Comparison of ENCODE assay signal across 8 cellular contexts in genomic region chr19:48868196-48868886, GRCh38. TPM values are rescaled to one million over a fixed set of nuclear protein-coding genes. Genes with fewer than 3 reads are reported as not detected.
A peak's percentile ranks its signal among the peaks of the same experiment; 100 is the strongest.
DNase-seq lines count a peak whose midpoint lies in the region; TF ChIP-seq lines count a peak whose summit lies in the region.

A gene with protein sequence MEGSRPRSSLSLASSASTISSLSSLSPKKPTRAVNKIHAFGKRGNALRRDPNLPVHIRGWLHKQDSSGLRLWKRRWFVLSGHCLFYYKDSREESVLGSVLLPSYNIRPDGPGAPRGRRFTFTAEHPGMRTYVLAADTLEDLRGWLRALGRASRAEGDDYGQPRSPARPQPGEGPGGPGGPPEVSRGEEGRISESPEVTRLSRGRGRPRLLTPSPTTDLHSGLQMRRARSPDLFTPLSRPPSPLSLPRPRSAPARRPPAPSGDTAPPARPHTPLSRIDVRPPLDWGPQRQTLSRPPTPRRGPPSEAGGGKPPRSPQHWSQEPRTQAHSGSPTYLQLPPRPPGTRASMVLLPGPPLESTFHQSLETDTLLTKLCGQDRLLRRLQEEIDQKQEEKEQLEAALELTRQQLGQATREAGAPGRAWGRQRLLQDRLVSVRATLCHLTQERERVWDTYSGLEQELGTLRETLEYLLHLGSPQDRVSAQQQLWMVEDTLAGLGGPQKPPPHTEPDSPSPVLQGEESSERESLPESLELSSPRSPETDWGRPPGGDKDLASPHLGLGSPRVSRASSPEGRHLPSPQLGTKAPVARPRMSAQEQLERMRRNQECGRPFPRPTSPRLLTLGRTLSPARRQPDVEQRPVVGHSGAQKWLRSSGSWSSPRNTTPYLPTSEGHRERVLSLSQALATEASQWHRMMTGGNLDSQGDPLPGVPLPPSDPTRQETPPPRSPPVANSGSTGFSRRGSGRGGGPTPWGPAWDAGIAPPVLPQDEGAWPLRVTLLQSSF (minus strand): TSS chr19:48868617. CDS start chr19:48867620, 997 bp downstream.

- peak within 1 kb of the TSS; percentile 8 for H3K4ac ChIP-seq in mesendoderm (ENCODE audit: low read depth, low read length)

- POLR2A ChIA-PET in A673 (lab: Charles Lee; ENCODE audit: low non-redundant PET): no interaction called here

- peak within 1 kb of the TSS; percentile 31 for H3K27ac Mint-ChIP-seq in dendritic cell treated with granulocyte-macrophage colony-stimulating factor and Interleukin-4, amounts not matched to agents 40 ng/mL and 50 ng/mL, for 4 days

- H4K8ac ChIP-seq in mesendoderm (ENCODE audit: low read depth, low read length): no peak within 1 kb of the TSS

- H2BK15ac ChIP-seq in mesendoderm (replicated peaks; ENCODE audit: low read depth): no peak within 1 kb of the TSS

- H3K4me2 ChIP-seq in mesendoderm (ENCODE audit: low read length): no peak within 1 kb of the TSS

- H3K18ac ChIP-seq in mesendoderm (ENCODE audit: low read length): peak within 1 kb of the TSS; percentile 35

- H3K4me3 ChIP-seq in A673 (ENCODE audit: low read depth, low read length, poor library complexity, severe bottlenecking) (peak within 1 kb of the TSS; percentile 47), mesendoderm (ENCODE audit: low read length) (no peak within 1 kb of the TSS)

- H3K4me1 ChIP-seq in A673 (ENCODE audit: insufficient read depth, low read length, poor library complexity, severe bottlenecking) (peaks cover 25% of the 10 kb centered on the region), mesendoderm (ENCODE audit: control insufficient read depth, low read depth, low read length) (peaks cover 3% of the 10 kb centered on the region)

- H2BK5ac ChIP-seq in mesendoderm (ENCODE audit: low read length): no peak within 1 kb of the TSS

- peaks cover 3% of the 10 kb centered on the region for H3K79me1 ChIP-seq in mesendoderm (ENCODE audit: low read length)

- CTCF ChIA-PET in A673 (lab: Charles Lee): no interaction called here

- peak within 1 kb of the TSS; percentile 50 for H3K9ac ChIP-seq in mesendoderm (ENCODE audit: low read length)

- H3K27ac ChIP-seq in A673 (ENCODE audit: low read depth, low read length, poor library complexity, severe bottlenecking) (peak within 1 kb of the TSS; percentile 86), mesendoderm (ENCODE audit: low read depth, low read length) (no peak within 1 kb of the TSS)

- peaks cover 11% of the 10 kb centered on the region for H3K79me2 ChIP-seq in mesendoderm (ENCODE audit: control insufficient read depth, insufficient read depth, low read length)

- H3K27me3 ChIP-seq in A673 (replicated peaks; ENCODE audit: insufficient read depth, low read depth, low read length, poor library complexity) (no peaks in the 10 kb centered on the region), mesendoderm (ENCODE audit: insufficient read depth, low read length, poor library complexity) (no peaks in the 10 kb centered on the region)

- intact Hi-C loops in A673 (cut with micrococcal nuclease; ENCODE audit: unreplicated experiment): no loop called here
- intact Hi-C loops in dendritic cell treated with granulocyte-macrophage colony-stimulating factor and Interleukin-4, amounts not matched to agents 40 ng/mL and 50 ng/mL, for 4 days (cut with micrococcal nuclease): no loop called here

- peaks cover 2% of the 10 kb centered on the region for H3K36me3 ChIP-seq in A673 (ENCODE audit: insufficient read depth, low read length, poor library complexity, severe bottlenecking)
- H3K36me3 ChIP-seq in mesendoderm (ENCODE audit: control insufficient read depth, insufficient read depth, low read length): peaks cover under 1% of the 10 kb centered on the region

- no peak within 1 kb of the TSS for H4K5ac ChIP-seq in mesendoderm (ENCODE audit: low read length)

- H2AK5ac ChIP-seq in mesendoderm (ENCODE audit: low read length): no peak within 1 kb of the TSS

- peaks cover 13% of the 10 kb centered on the region for H3K36me3 Mint-ChIP-seq in dendritic cell treated with granulocyte-macrophage colony-stimulating factor and Interleukin-4, amounts not matched to agents 40 ng/mL and 50 ng/mL, for 4 days (ENCODE audit: low read depth)

- no peak for TF ChIP-seq CTCF in A673 (conservative IDR thresholded peaks at IDR 0.05; ENCODE audit: low read depth, low read length)

- no peak within 1 kb of the TSS for H2BK120ac ChIP-seq in mesendoderm (ENCODE audit: low read depth, low read length)

- H3K4me3 Mint-ChIP-seq in dendritic cell treated with granulocyte-macrophage colony-stimulating factor and Interleukin-4, amounts not matched to agents 40 ng/mL and 50 ng/mL, for 4 days: no peak within 1 kb of the TSS

- DNase-seq in A673 (ENCODE audit: low spot score) (peak; percentile 57), M059J (ENCODE audit: low read depth) (peak; percentile 60), mesendoderm (no peak), HCEC 1CT (no peak), germinal center (ENCODE audit: low spot score) (no peak), ecto neural progenitor cell (ENCODE audit: low spot score) (no peak)
- no peak for DNase-seq in activated CD8-positive, alpha-beta memory T cell treated with anti-CD3 and anti-CD28 coated beads for 24 hours

- H3K23ac ChIP-seq in mesendoderm (ENCODE audit: low read length): no peak within 1 kb of the TSS

- peak within 1 kb of the TSS; percentile 78 for H3K56ac ChIP-seq in mesendoderm (ENCODE audit: low read length)

- no CpG with 5 or more reads among the region's 8 CpGs for WGBS in mesendoderm (ENCODE audit: extremely low coverage, insufficient coverage, low lambda C conversion rate)

- H3K4me1 Mint-ChIP-seq in dendritic cell treated with granulocyte-macrophage colony-stimulating factor and Interleukin-4, amounts not matched to agents 40 ng/mL and 50 ng/mL, for 4 days (ENCODE audit: low read depth): peaks cover 17% of the 10 kb centered on the region

- no peaks in the 10 kb centered on the region for H3K9me3 ChIP-seq in A673 (ENCODE audit: low read depth, low read length, poor library complexity, severe bottlenecking)

- BruUV-seq in A673 (replicated peaks; lab: Mats Ljungman, UMichigan): TSS peak; percentile 87

- peaks cover 32% of the 10 kb centered on the region for H3K27me3 Mint-ChIP-seq in dendritic cell treated with granulocyte-macrophage colony-stimulating factor and Interleukin-4, amounts not matched to agents 40 ng/mL and 50 ng/mL, for 4 days

- no peaks in the 10 kb centered on the region for H3K9me3 Mint-ChIP-seq in dendritic cell treated with granulocyte-macrophage colony-stimulating factor and Interleukin-4, amounts not matched to agents 40 ng/mL and 50 ng/mL, for 4 days

RNA-seq across cellular contexts. Expression of the gene that starts here (rescaled TPM):
- total RNA-seq in A673 (2021): 20.7 and 24.1 TPM in 2 replicates
- total RNA-seq in M059J (2014; rRNA removed; shearing (Covaris generic)): 4.3 and 5.0 TPM in 2 replicates
- 4.9 TPM for polyA plus RNA-seq in mesendoderm (2013, experiment 1 of 2)
- 4.6 TPM for polyA plus RNA-seq in mesendoderm (2013, experiment 2 of 2)

Comparison
In these comparisons a context has a peak if more than half of its experiments do, and no peak if none do; other contexts are left out.
1. DNase-seq: peak in A673 (single experiment) and M059J (single experiment); none in mesendoderm (single experiment), activated CD8-positive, alpha-beta memory T cell treated with anti-CD3 and anti-CD28 coated beads for 24 hours (single experiment), HCEC 1CT (single experiment), germinal center (single experiment) and ecto neural progenitor cell (single experiment).